Comparison of ENCODE assay signal across 1 cellular context in the genomic region with DNA sequence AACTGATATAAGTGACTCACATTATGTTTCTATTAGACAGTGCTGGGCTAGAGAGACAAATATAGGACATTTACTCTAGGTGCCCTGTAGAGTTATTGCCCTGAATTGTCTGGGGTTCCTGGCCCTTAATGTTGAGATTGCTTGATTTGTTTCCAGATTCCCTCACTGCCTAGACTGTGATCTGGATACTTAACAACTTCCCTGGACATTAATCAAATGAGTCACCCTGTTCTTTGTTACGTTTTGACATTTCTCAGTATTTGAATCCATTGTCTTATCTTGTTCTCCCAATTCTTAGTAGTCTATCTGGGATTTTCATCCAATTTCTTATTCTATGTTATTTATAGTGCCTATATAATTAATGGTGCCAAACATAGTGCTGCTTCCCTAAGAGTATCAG.
TF ChIP-seq lines count a peak whose summit lies in the region.

No MANE protein-coding gene starts in this region.

TF ChIP-seq in IMR-90, 13 proteins besides CTCF, POLR2A, EP300 and RAD21:
- TF ChIP-seq SMC3 (IDR thresholded peaks at IDR 0.05; ENCODE audit: low read depth, low read length) (no peak), CHD1 (IDR thresholded peaks at IDR 0.05; ENCODE audit: low read depth, low read length) (no peak), MXI1 (IDR thresholded peaks at IDR 0.05; ENCODE audit: borderline replicate concordance, low read depth, low read length) (no peak), MAFK (IDR thresholded peaks at IDR 0.05; ENCODE audit: low read depth, low read length) (no peak), CEBPB (IDR thresholded peaks at IDR 0.05; ENCODE audit: low read depth, low read length) (no peak), RCOR1 (IDR thresholded peaks at IDR 0.05; ENCODE audit: insufficient replicate concordance, low read length) (no peak), BHLHE40 (IDR thresholded peaks at IDR 0.05; ENCODE audit: low read depth, low read length) (no peak), NFE2L2 (IDR thresholded peaks at IDR 0.05; ENCODE audit: low read depth, low read length) (no peak), MAZ (IDR thresholded peaks at IDR 0.05; ENCODE audit: borderline replicate concordance, low read depth, low read length) (no peak), FOS (IDR thresholded peaks at IDR 0.05; ENCODE audit: low read depth, low read length) (no peak), RFX5 (IDR thresholded peaks at IDR 0.05; ENCODE audit: low read depth, low read length) (no peak)
- TF ChIP-seq, protein P1, sequence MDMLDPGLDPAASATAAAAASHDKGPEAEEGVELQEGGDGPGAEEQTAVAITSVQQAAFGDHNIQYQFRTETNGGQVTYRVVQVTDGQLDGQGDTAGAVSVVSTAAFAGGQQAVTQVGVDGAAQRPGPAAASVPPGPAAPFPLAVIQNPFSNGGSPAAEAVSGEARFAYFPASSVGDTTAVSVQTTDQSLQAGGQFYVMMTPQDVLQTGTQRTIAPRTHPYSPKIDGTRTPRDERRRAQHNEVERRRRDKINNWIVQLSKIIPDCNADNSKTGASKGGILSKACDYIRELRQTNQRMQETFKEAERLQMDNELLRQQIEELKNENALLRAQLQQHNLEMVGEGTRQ (IDR thresholded peaks at IDR 0.05; ENCODE audit: low read depth, low read length): no peak
- TF ChIP-seq, protein P2, sequence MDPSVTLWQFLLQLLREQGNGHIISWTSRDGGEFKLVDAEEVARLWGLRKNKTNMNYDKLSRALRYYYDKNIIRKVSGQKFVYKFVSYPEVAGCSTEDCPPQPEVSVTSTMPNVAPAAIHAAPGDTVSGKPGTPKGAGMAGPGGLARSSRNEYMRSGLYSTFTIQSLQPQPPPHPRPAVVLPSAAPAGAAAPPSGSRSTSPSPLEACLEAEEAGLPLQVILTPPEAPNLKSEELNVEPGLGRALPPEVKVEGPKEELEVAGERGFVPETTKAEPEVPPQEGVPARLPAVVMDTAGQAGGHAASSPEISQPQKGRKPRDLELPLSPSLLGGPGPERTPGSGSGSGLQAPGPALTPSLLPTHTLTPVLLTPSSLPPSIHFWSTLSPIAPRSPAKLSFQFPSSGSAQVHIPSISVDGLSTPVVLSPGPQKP (IDR thresholded peaks at IDR 0.05; ENCODE audit: borderline replicate concordance, low read depth, low read length): no peak
